ENCODE assay signal across 12 cellular contexts in genomic region chr1:82090104-82090503, GRCh38.
DNase-seq lines count a peak whose midpoint lies in the region; TF ChIP-seq lines count a peak whose summit lies in the region.
"Had no signal": no experiment of that assay in that cellular context is flagged by ENCODE, and none has a peak within 500 bp of the region (broad histone marks: within the 10 kb centered on the region; RNA-seq: fewer than 3 reads in every experiment).

No MANE protein-coding gene starts in this region.

- no peaks in the 10 kb centered on the region for H3K36me3 ChIP-seq in breast epithelium
- H3K36me3 ChIP-seq: esophagus muscularis mucosa had no signal

- peak; percentile 27 for DNase-seq in MCF 10A (ENCODE audit: unreplicated experiment)
- no peak for DNase-seq in breast epithelium (ENCODE audit: low spot score in 2 of 2)
- DNase-seq in RWPE1 (ENCODE audit: low spot score), result peak; percentile 4
- DNase-seq in fibroblast of pulmonary artery (ENCODE audit: low read depth), result peak; percentile 46
- no peak for DNase-seq in type B pancreatic cell (ENCODE audit: extremely low spot score, unreplicated experiment)
- no peak for DNase-seq in OCI-M1 (lab: John Stamatoyannopoulos, UW)
- no peak for DNase-seq in RPMI8226
- no peak for DNase-seq in germinal center (ENCODE audit: low spot score)
- DNase-seq: aorta, NCI-H1092 treated with DMSO at 0.1 percent for 48 hours had no signal

- H3K9me3 Mint-ChIP-seq in MCF 10A (ENCODE audit: unreplicated experiment), result peaks cover 6% of the 10 kb centered on the region
- peaks cover 5% of the 10 kb centered on the region for H3K9me3 Mint-ChIP-seq in type B pancreatic cell

- no peak overlapping the region for H3K27ac Mint-ChIP-seq in MCF 10A (ENCODE audit: low read depth, unreplicated experiment)
- no peak overlapping the region for H3K27ac Mint-ChIP-seq in type B pancreatic cell

- no peaks in the 10 kb centered on the region for H3K27me3 ChIP-seq in breast epithelium
- H3K27me3 ChIP-seq: esophagus muscularis mucosa had no signal

- POLR2A ChIA-PET in MCF 10A (lab: Yijun Ruan, JAX) (interaction anchor here (0.6 to 0.7 kb wide), 2 partner anchors 24 to 915 kb away, joined by 3 read pairs; no protein-coding TSS in a partner anchor), RWPE1 (lab: Yijun Ruan, JAX; ENCODE audit: low non-redundant PET) (no interaction called here)

- H3K9me3 ChIP-seq in breast epithelium, result no peaks in the 10 kb centered on the region
- H3K9me3 ChIP-seq: esophagus muscularis mucosa had no signal

- H3K27me3 Mint-ChIP-seq in MCF 10A (ENCODE audit: insufficient read depth, unreplicated experiment) (no peaks in the 10 kb centered on the region), type B pancreatic cell (no peaks in the 10 kb centered on the region)

- H3K36me3 Mint-ChIP-seq in MCF 10A (ENCODE audit: insufficient read depth, unreplicated experiment), result no peaks in the 10 kb centered on the region
- no peaks in the 10 kb centered on the region for H3K36me3 Mint-ChIP-seq in type B pancreatic cell

- no peak overlapping the region for H3K4me3 Mint-ChIP-seq in MCF 10A (ENCODE audit: unreplicated experiment)
- no peak overlapping the region for H3K4me3 Mint-ChIP-seq in type B pancreatic cell

- intact Hi-C loops in MCF 10A (cut with micrococcal nuclease), result loop anchor here (1.0 kb wide), 1 partner anchor 345 kb away; no protein-coding TSS in a partner anchor
- intact Hi-C loops in breast epithelium (cut with DNase I; ENCODE audit: low total_unique reads), result no loop called here

- CTCF ChIA-PET in MCF 10A (lab: Yijun Ruan, JAX), result interaction anchor here (0.7 to 2.0 kb wide), 8 partner anchors 9 to 480 kb away, joined by 3 to 5 read pairs (median 3); no protein-coding TSS in a partner anchor
- CTCF ChIA-PET in RWPE1 (lab: Yijun Ruan, JAX), result interaction anchor here (0.7 kb wide), 3 partner anchors 20 to 212 kb away, joined by 3 to 4 read pairs (median 3); no protein-coding TSS in a partner anchor

- H3K27ac ChIP-seq in breast epithelium (no peak overlapping the region), RWPE1 (no peak overlapping the region)
- H3K27ac ChIP-seq: esophagus muscularis mucosa had no signal

- no peaks in the 10 kb centered on the region for H3K4me1 ChIP-seq in breast epithelium
- H3K4me1 ChIP-seq: esophagus muscularis mucosa had no signal

- H3K4me3 ChIP-seq in breast epithelium (no peak overlapping the region), fibroblast of pulmonary artery (replicated peaks; ENCODE audit: low read depth, low read length) (no peak overlapping the region)
- H3K4me3 ChIP-seq: esophagus muscularis mucosa, lung had no signal

- TF ChIP-seq CTCF in MCF 10A (IDR thresholded peaks at IDR 0.05; ENCODE audit: unreplicated experiment), result peak; percentile 40
- peak in 1 of 3 donors; percentile 15 for TF ChIP-seq CTCF in breast epithelium (IDR thresholded peaks at IDR 0.05)
- TF ChIP-seq CTCF in RWPE1 (conservative IDR thresholded peaks at IDR 0.05; ENCODE audit: low read depth), result peak; percentile 34
- peak; percentile 61 for TF ChIP-seq CTCF in fibroblast of pulmonary artery (IDR thresholded peaks at IDR 0.05; ENCODE audit: low read length, missing control alignments)
- TF ChIP-seq CTCF in type B pancreatic cell (conservative IDR thresholded peaks at IDR 0.05), result peak; percentile 67

- TF ChIP-seq POLR2A in breast epithelium (IDR thresholded peaks at IDR 0.05), result no peak

- BruUV-seq in MCF 10A (replicated peaks; lab: Mats Ljungman, UMichigan), result no TSS peak

- H3K4me1 Mint-ChIP-seq in MCF 10A (ENCODE audit: insufficient read depth, unreplicated experiment) (peaks cover 6% of the 10 kb centered on the region), type B pancreatic cell (ENCODE audit: unreplicated experiment) (no peaks in the 10 kb centered on the region)

Comparison
In these comparisons a context has a peak if more than half of its experiments do, and no peak if none do; other contexts are left out.
1. DNase-seq: peak in MCF 10A (single experiment), RWPE1 (single experiment) and fibroblast of pulmonary artery (single experiment); none in breast epithelium (0 of 2), type B pancreatic cell (single experiment), OCI-M1 (single experiment), RPMI8226 (single experiment) and germinal center (single experiment).